In the genomic region with DNA sequence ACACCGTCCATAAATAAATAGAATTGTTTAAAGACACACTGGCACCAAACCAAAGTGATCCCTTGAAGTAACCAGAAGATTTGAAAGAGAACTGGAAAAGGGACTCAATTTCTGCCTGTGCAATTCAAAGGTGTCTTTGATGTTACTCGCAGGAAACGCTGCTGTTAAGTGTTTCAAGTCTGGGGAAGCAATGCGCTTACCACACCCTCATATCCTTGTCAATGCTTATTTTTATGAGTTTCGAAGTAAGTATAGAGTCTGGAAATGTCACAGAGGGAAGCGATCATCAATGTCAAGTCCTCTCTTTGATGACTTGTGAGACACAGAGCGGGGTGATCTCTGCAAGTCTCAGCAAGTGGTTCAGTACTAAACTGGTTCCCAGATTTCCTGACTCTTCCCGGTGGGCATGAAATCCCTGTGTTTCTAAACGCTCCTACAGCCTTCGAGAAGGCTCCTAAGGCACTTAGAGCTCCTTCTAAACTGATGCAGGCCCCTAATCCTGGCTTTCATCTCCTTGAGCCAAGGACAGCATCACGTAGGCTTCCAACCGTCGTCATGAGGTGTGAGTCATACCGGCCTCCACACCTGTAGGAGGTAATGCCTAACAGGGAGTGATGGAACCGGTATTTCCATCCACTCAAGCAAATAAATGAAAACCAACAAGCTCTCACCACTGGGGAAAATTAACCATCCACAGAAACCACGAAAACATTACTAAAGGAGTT, we compare ENCODE assay signal across 11 cellular contexts. TPM values are rescaled to one million over a fixed set of nuclear protein-coding genes. Genes with fewer than 3 reads are reported as not detected.
DNase-seq lines count a peak whose midpoint lies in the region; ATAC-seq and TF ChIP-seq lines count a peak whose summit lies in the region.
"Had no signal": no experiment of that assay in that cellular context is flagged by ENCODE, and none has a peak within 500 bp of the region (broad histone marks: within the 10 kb centered on the region; RNA-seq: fewer than 3 reads in every experiment).

No MANE protein-coding gene starts in this region.

- H3K79me2 ChIP-seq in H9 (ENCODE audit: insufficient read depth, low read length): no peaks in the 10 kb centered on the region
- H3K79me2 ChIP-seq: parathyroid adenoma had no signal

- no peaks in the 10 kb centered on the region for H4K20me1 ChIP-seq in H9 (ENCODE audit: control insufficient read depth, insufficient read depth, insufficient read length)

- no peaks in the 10 kb centered on the region for H3K36me3 Mint-ChIP-seq in H9 (ENCODE audit: insufficient read depth in 1 of 3, low read depth in 3 of 3)

- peaks cover 4 to 7% of the 10 kb centered on the region in 2 experiments for H3K4me1 Mint-ChIP-seq in H9

- H2BK5ac ChIP-seq in H9 (ENCODE audit: insufficient read length, low read length): no peak overlapping the region

- H3T11ph ChIP-seq in H9 (ENCODE audit: low read length): no peak overlapping the region

- no peak overlapping the region for H2BK12ac ChIP-seq in H9 (ENCODE audit: insufficient read length, low read depth, low read length)

- no peak overlapping the region for H3K56ac ChIP-seq in H9 (ENCODE audit: insufficient read length, low read depth, low read length)

- H3K23ac ChIP-seq in H9 (ENCODE audit: insufficient read length, low read depth, low read length): no peak overlapping the region

- H3K18ac ChIP-seq in H9 (ENCODE audit: insufficient read length, low read depth, low read length): no peak overlapping the region

- no peak overlapping the region for H3K14ac ChIP-seq in H9 (ENCODE audit: insufficient read depth, low read length)

- H3K27me3 ChIP-seq in H9 (ENCODE audit: insufficient read depth, low read length): no peaks in the 10 kb centered on the region
- H3K27me3 ChIP-seq: ascending aorta, esophagus muscularis mucosa had no signal

- peaks cover 3% of the 10 kb centered on the region for H3K27me3 Mint-ChIP-seq in H9 (ENCODE audit: low read depth)

- H2BK20ac ChIP-seq in H9 (ENCODE audit: low read depth, low read length, poor library complexity, severe bottlenecking): no peak overlapping the region

- H2BK15ac ChIP-seq in H9 (ENCODE audit: low read depth, low read length): no peak overlapping the region

- H3K4me1 ChIP-seq in H9 (ENCODE audit: insufficient read depth, low read length): no peaks in the 10 kb centered on the region

- no peak overlapping the region for H3K4me3 Mint-ChIP-seq in H9

- no peak overlapping the region for H2AK5ac ChIP-seq in H9 (ENCODE audit: insufficient read length, low read length)

- no peak overlapping the region for H3K9ac ChIP-seq in H9 (ENCODE audit: extremely low read depth, insufficient read length, low read length)
- H3K9ac ChIP-seq: parathyroid adenoma had no signal

- H3K79me1 ChIP-seq in H9 (ENCODE audit: insufficient read depth, low read depth, low read length, poor library complexity, severe bottlenecking): no peaks in the 10 kb centered on the region

- H3K9me3 Mint-ChIP-seq in H9: no peaks in the 10 kb centered on the region; a peak in 2 of 5 replicates

- H3K27ac Mint-ChIP-seq in H9: peak overlapping the region in 2 of 3 experiments; percentile 39 to 49; a peak in 2 of 7 replicates

- H2AFZ ChIP-seq in H9 (ENCODE audit: low read length): no peak overlapping the region
- H2AFZ ChIP-seq: parathyroid adenoma had no signal

- H2BK120ac ChIP-seq in H9 (ENCODE audit: low read depth, low read length, poor library complexity, severe bottlenecking): no peak overlapping the region

- TF ChIP-seq CTCF in H9 (conservative IDR thresholded peaks at IDR 0.05): no peak

- H3K23me2 ChIP-seq in H9 (ENCODE audit: insufficient read length, low read depth, low read length, poor library complexity, severe bottlenecking): peaks cover under 1% of the 10 kb centered on the region

- in situ Hi-C loops in G401 (cut with HindIII; ENCODE audit: low sequenced_read_pairs): no loop called here

- H3K4me2 ChIP-seq in H9 (ENCODE audit: insufficient read depth, insufficient read length, low read length): no peak overlapping the region

- H4K5ac ChIP-seq in H9 (ENCODE audit: insufficient read length, low read depth, low read length): no peak overlapping the region

- WGBS in H9 (ENCODE audit: extremely low coverage, insufficient read length, low lambda C conversion rate): no CpG with 5 or more reads among the region's 16 CpGs

- no peak overlapping the region for H3K4ac ChIP-seq in H9 (ENCODE audit: low read depth, low read length)

- no peaks in the 10 kb centered on the region for H3K9me3 ChIP-seq in H9 (ENCODE audit: control insufficient read depth, low read depth, low read length)
- H3K9me3 ChIP-seq: ascending aorta, esophagus muscularis mucosa had no signal

- no peak overlapping the region for H4K91ac ChIP-seq in H9 (ENCODE audit: insufficient read length, low read depth, low read length)

- no peak for TF ChIP-seq POLR2A in GM18505 (IDR thresholded peaks at IDR 0.05; ENCODE audit: borderline replicate concordance, extremely low read depth, insufficient read depth, insufficient read length)

- no peak overlapping the region for H4K8ac ChIP-seq in H9 (replicated peaks; ENCODE audit: insufficient read length, low read depth, low read length)

- DNase-seq in H9: no peak
- DNase-seq in activated CD4-positive, alpha-beta T cell treated with anti-CD3 and anti-CD28 coated beads for 4 hours: peak; percentile 55 to 62
- peak; percentile 91 for DNase-seq in epithelial cell of prostate (ENCODE audit: low read depth, low spot score)
- peak; percentile 41 to 51 for DNase-seq in stimulated activated CD4-positive, alpha-beta T cell treated with anti-CD3 and anti-CD28 coated beads, Interleukin-2, amount 100 ng/mL, for 24 hours
- DNase-seq in DMS 273 (lab: John Stamatoyannopoulos, UW; ENCODE audit: unreplicated experiment): no peak
- no peak for DNase-seq in G401 (ENCODE audit: low spot score)

- H3K27ac ChIP-seq in H9 (ENCODE audit: insufficient read length, low read depth, low read length) (no peak overlapping the region), epithelial cell of prostate (peak overlapping the region; percentile 43)
- H3K27ac ChIP-seq: ascending aorta, esophagus muscularis mucosa, parathyroid adenoma had no signal

- no peak for ATAC-seq in HG02759 (IDR thresholded peaks at IDR 0.05; ENCODE audit: unreplicated experiment)
- no peak for ATAC-seq in GM18505 (IDR thresholded peaks at IDR 0.05; ENCODE audit: unreplicated experiment)

RNA-seq across cellular contexts. Expression of gene SYDE1, which starts 22.8 kb away (rescaled TPM):
- total RNA-seq in H9 (2021): 19.3 and 21.4 TPM in 2 replicates
- 43.0 and 56.5 TPM in 2 replicates for total RNA-seq in G401 (2014; rRNA removed; shearing (Covaris generic))

RNA-seq across cellular contexts. Expression of gene OR1I1, which starts 48.0 kb away (rescaled TPM):
- not detected in 2 replicates for total RNA-seq in H9 (2021)
- not detected in 2 replicates for total RNA-seq in G401 (2014; rRNA removed; shearing (Covaris generic))
- total RNA-seq: ascending aorta, esophagus muscularis mucosa had no signal

Comparison
In these comparisons a context has a peak if more than half of its experiments do, and no peak if none do; other contexts are left out.
1. DNase-seq: peak in activated CD4-positive, alpha-beta T cell treated with anti-CD3 and anti-CD28 coated beads for 4 hours (2 of 2), epithelial cell of prostate (single experiment) and stimulated activated CD4-positive, alpha-beta T cell treated with anti-CD3 and anti-CD28 coated beads, Interleukin-2, amount 100 ng/mL, for 24 hours (2 of 2); none in H9 (single experiment), DMS 273 (single experiment) and G401 (single experiment).